ENCODE assay signal across 8 cellular contexts in the genomic region with DNA sequence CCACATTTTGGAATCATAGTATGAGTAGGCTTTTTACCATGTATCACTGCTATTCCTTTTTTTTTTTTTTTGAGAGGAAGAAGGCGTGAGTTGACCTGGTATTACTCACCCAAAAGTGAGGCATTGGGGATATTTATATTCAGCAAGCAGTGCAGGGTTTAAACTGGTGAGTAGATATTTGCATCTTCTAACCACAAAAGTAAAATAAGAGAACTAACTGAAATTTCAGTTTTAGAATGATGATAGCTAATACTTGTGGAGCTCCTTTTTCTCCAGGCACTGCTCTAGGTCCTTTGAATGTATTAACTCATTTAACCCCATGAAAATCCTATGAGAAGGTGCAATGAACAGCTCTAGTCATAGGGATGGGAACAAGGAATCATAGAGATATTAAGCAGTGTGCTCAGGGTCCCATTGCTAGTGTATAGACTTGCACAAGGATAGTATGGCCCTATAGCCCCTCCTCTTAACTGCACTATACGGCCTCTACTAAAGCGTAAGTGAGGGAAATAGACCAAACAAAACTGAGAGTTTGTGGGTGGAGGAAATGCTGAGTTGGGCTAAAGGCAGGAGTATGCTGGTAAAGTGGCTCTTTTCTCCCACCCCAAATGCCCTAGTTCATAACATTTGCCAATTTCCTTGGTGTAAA.
A peak's percentile ranks its signal among the peaks of the same experiment; 100 is the strongest.
DNase-seq lines count a peak whose midpoint lies in the region; ATAC-seq and TF ChIP-seq lines count a peak whose summit lies in the region.

No MANE protein-coding gene starts in this region.

- H3K9me3 ChIP-seq in transverse colon = no peaks in the 10 kb centered on the region
- no peaks in the 10 kb centered on the region for H3K9me3 ChIP-seq in sigmoid colon
- H3K9me3 ChIP-seq in testis = no peaks in the 10 kb centered on the region

- peak; percentile 37 for DNase-seq in AG04449 (ENCODE audit: low read depth, low spot score)
- peak; percentile 63 for DNase-seq in RPMI7951 (ENCODE audit: low read depth)
- DNase-seq in memory B cell (ENCODE audit: low spot score in 2 of 2) = peak in 1 of 2 donors; percentile 44
- no peak for DNase-seq in transverse colon
- no peak for DNase-seq in sigmoid colon
- DNase-seq in testis = no peak

- H3K9me3 Mint-ChIP-seq in memory B cell = no peaks in the 10 kb centered on the region

- POLR2A ChIA-PET in AG04449 (lab: Yijun Ruan, JAX) = interaction anchor here (0.9 kb wide), 1 partner anchor 38 kb away, joined by 3 read pairs; no protein-coding TSS in a partner anchor

- intact Hi-C loops in transverse colon (cut with DNase I; ENCODE audit: low total_unique reads) = no loop called here
- intact Hi-C loops in sigmoid colon (cut with DNase I) = no loop called here
- intact Hi-C loops in testis (cut with DNase I; ENCODE audit: low total_unique reads) = no loop called here

- H3K27ac ChIP-seq in transverse colon = no peak overlapping the region
- no peak overlapping the region for H3K27ac ChIP-seq in sigmoid colon
- H3K27ac ChIP-seq in testis = no peak overlapping the region

- TF ChIP-seq EP300 in transverse colon (IDR thresholded peaks at IDR 0.05; ENCODE audit: low read depth) (no peak), sigmoid colon (IDR thresholded peaks at IDR 0.05) (no peak)

- no peaks in the 10 kb centered on the region for H3K36me3 ChIP-seq in transverse colon
- no peaks in the 10 kb centered on the region for H3K36me3 ChIP-seq in sigmoid colon
- no peaks in the 10 kb centered on the region for H3K36me3 ChIP-seq in testis (ENCODE audit: low read depth, missing control alignments)

- WGBS in transverse colon (ENCODE audit: low coverage in 1 of 2), 2 donors = 73 to 78% methylated on average over 3 of the region's 3 CpGs
- 57 to 87% methylated on average over 3 of the region's 3 CpGs for WGBS in sigmoid colon, 2 donors
- WGBS in testis, 2 donors = 89 to 93% methylated on average over 3 of the region's 3 CpGs

- TF ChIP-seq CTCF in AG04449 (IDR thresholded peaks at IDR 0.05; ENCODE audit: insufficient read depth, low read length, missing control alignments) (no peak), transverse colon (IDR thresholded peaks at IDR 0.05) (no peak), sigmoid colon (IDR thresholded peaks at IDR 0.05) (no peak), testis (IDR thresholded peaks at IDR 0.05) (no peak)

- H3K36me3 Mint-ChIP-seq in memory B cell = no peaks in the 10 kb centered on the region

- H3K27me3 Mint-ChIP-seq in memory B cell = no peaks in the 10 kb centered on the region

- ATAC-seq in GM18870 (IDR thresholded peaks at IDR 0.05; ENCODE audit: unreplicated experiment) = peak; percentile 70
- ATAC-seq in HG03039 (IDR thresholded peaks at IDR 0.05; ENCODE audit: unreplicated experiment) = peak; percentile 45
- peak; percentile 66 for ATAC-seq in memory B cell (ENCODE audit: low read depth)

- H3K4me3 Mint-ChIP-seq in memory B cell = peak overlapping the region; percentile 72

- H3K4me1 Mint-ChIP-seq in memory B cell = peaks cover 58% of the 10 kb centered on the region

- H3K4me3 ChIP-seq in AG04449 (ENCODE audit: low read depth, low read length) = no peak overlapping the region
- H3K4me3 ChIP-seq in transverse colon = no peak overlapping the region
- no peak overlapping the region for H3K4me3 ChIP-seq in sigmoid colon
- no peak overlapping the region for H3K4me3 ChIP-seq in testis

- H3K27me3 ChIP-seq in transverse colon (no peaks in the 10 kb centered on the region), sigmoid colon (no peaks in the 10 kb centered on the region), testis (no peaks in the 10 kb centered on the region)

- CTCF ChIA-PET in AG04449 (lab: Yijun Ruan, JAX) = interaction anchor here (0.6 to 2.2 kb wide), 5 partner anchors 15 to 205 kb away, joined by 3 to 6 read pairs (median 4); no protein-coding TSS in a partner anchor

- H3K4me1 ChIP-seq in transverse colon (peaks cover 0 to 6% (median 0%) of the 10 kb centered on the region in 4 donors), sigmoid colon (peaks cover 0 to 4% (median 0%) of the 10 kb centered on the region in 4 donors), testis (no peaks in the 10 kb centered on the region)

- TF ChIP-seq POLR2A in transverse colon (IDR thresholded peaks at IDR 0.05) = no peak
- TF ChIP-seq POLR2A in sigmoid colon (IDR thresholded peaks at IDR 0.05) = no peak
- no peak for TF ChIP-seq POLR2A in testis (IDR thresholded peaks at IDR 0.05)

- in situ Hi-C loops in transverse colon (cut with MboI; ENCODE audit: low pct_ligation_motif_present in 1 of 4, low pct_unique_long_range_greater_than_20kb in 1 of 4, low sequenced_read_pairs in 3 of 4) = loop anchor here in 1 of 4 donors (25.0 kb wide), 1 partner anchor 206 kb away; the partner anchor contains the start of gene FUT8

- H3K27ac Mint-ChIP-seq in memory B cell = peak overlapping the region; percentile 94

Comparison
In these comparisons a context has a peak if more than half of its experiments do, and no peak if none do; other contexts are left out.
1. DNase-seq: peak in AG04449 (single experiment) and RPMI7951 (single experiment); none in transverse colon (single experiment), sigmoid colon (single experiment) and testis (single experiment).
2. Peak in every context shown above with its lines, with median percentiles within 50 percentile points of each other: ATAC-seq.